In the genomic region with DNA sequence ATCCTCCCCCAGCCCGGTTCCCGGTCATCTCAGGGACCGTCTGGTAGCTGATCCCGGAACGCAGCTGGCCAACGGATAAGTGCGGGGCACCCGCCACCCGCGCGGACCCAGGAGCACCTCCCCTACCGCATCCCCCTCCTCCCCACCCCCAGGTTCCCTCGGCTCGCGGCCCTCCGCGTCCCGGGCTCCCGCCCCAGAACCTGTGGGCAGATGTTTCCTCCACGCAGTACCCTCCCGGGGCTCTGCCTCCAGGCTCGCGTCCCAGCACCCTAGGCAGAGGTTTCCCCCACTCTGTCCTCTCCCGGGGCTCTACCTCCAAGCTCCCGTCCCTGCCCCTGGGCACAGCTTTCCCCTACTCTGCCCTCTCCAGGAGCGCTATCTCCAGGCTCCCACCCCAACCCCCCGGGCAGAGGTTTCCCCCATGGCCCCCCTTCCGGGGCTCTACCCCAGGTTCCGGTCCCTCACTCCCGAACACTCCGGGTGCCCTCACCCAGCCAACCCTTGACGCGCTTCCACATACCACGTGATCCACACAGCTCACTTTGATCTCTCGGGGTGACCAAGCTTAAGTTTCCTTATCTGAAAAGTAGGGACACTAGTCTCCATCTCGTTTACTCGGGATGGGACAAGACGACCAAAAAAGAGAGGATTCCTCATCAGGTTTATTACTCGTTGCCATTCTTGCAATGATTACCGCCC, we compare ENCODE assay signal across 8 cellular contexts. TPM values are rescaled to one million over a fixed set of nuclear protein-coding genes. Genes with fewer than 3 reads are reported as not detected.
A peak's percentile ranks its signal among the peaks of the same experiment; 100 is the strongest.
DNase-seq lines count a peak whose midpoint lies in the region; ATAC-seq, FAIRE-seq and TF ChIP-seq lines count a peak whose summit lies in the region.

TSS of gene CCDC38 (minus strand) at position 83 of the 699 bp plus-strand sequence. CDS start 6,105 bp downstream, outside the sequence.

- H3K27ac ChIP-seq in caudate nucleus (ENCODE audit: low read depth, low read length) (peak within 1 kb of the TSS; percentile 83), keratinocyte (ENCODE audit: control insufficient read depth, insufficient read depth, low read length) (peak within 1 kb of the TSS; percentile 38)

- FAIRE-seq in keratinocyte (lab: Jason Lieb, UNC): peak; percentile 76

- H3K79me2 ChIP-seq in keratinocyte (ENCODE audit: control insufficient read depth, insufficient read depth, low read length): no peaks in the 10 kb centered on the region

- H3K36me3 Mint-ChIP-seq in WTC11: no peaks in the 10 kb centered on the region

- peak within 1 kb of the TSS; percentile 94 for H3K4me3 Mint-ChIP-seq in WTC11

- H3K27ac Mint-ChIP-seq in WTC11: peak within 1 kb of the TSS; percentile 58; the same call in 1 of the 2 replicates

- H4K20me1 ChIP-seq in keratinocyte (ENCODE audit: control insufficient read depth, extremely low read depth, insufficient read depth, low read length): no peaks in the 10 kb centered on the region

- H3K27me3 ChIP-seq in keratinocyte (ENCODE audit: control insufficient read depth, extremely low read depth, insufficient read depth, low read length): no peaks in the 10 kb centered on the region

- H3K4me1 ChIP-seq in keratinocyte (ENCODE audit: control insufficient read depth, extremely low read depth, insufficient read depth, low read length): peaks cover 9% of the 10 kb centered on the region

- H3K9me3 Mint-ChIP-seq in WTC11: no peaks in the 10 kb centered on the region

- H3K4me1 Mint-ChIP-seq in WTC11: peaks cover 23% of the 10 kb centered on the region

- peak within 1 kb of the TSS; percentile 81 for H3K9ac ChIP-seq in keratinocyte (ENCODE audit: control insufficient read depth, extremely low read depth, insufficient read depth, low read length)

- dilution Hi-C loops in keratinocyte (cut with MboI; ENCODE audit: extremely low pct_ligation_motif_present, low sequenced_read_pairs): no loop called here

- peak within 1 kb of the TSS; percentile 96 for H3K4me2 ChIP-seq in keratinocyte (ENCODE audit: control insufficient read depth, extremely low read depth, insufficient read depth, low read depth, low read length)

- TF ChIP-seq CTCF in WTC11 (IDR thresholded peaks at IDR 0.05): no peak
- no peak for TF ChIP-seq CTCF in keratinocyte (optimal IDR thresholded peaks at IDR 0.05 in 1 of 3, IDR thresholded peaks at IDR 0.05 in 1 of 3, conservative IDR thresholded peaks at IDR 0.05 in 1 of 3; ENCODE audit: extremely low read depth in 1 of 3, insufficient read depth in 2 of 3, low read length in 3 of 3)

- DNase-seq in ACHN (peak; percentile 86), NCI-H2196 (lab: John Stamatoyannopoulos, UW; ENCODE audit: unreplicated experiment) (peak; percentile 87), WTC11 (ENCODE audit: low spot score) (peak; percentile 70), caudate nucleus (lab: John Stamatoyannopoulos, UW) (peak in 58 of 61 donors; percentile 14 to 83 (median 65)), keratinocyte (ENCODE audit: low read depth, low spot score) (no peak)
- DNase-seq in stimulated activated CD4-positive, alpha-beta T cell treated with anti-CD3 and anti-CD28 coated beads, Interleukin-15, amount 100 ng/mL, for 24 hours: peak; percentile 91

- H3K4me3 ChIP-seq in keratinocyte (ENCODE audit: control insufficient read depth in 2 of 3, extremely low read depth in 1 of 3, insufficient read depth in 2 of 3, low read depth in 1 of 3, low read length in 3 of 3): peak within 1 kb of the TSS; percentile 57 to 87 (median 74)

- CTCF ChIA-PET in WTC11 (lab: Charles Lee): interaction anchor here (1.0 to 4.9 kb wide), 8 partner anchors 10 to 574 kb away, joined by 4 to 46 read pairs (median 10); no protein-coding TSS in a partner anchor

- H3K27me3 Mint-ChIP-seq in WTC11 (ENCODE audit: low read depth): peaks cover 23% of the 10 kb centered on the region

- peak within 1 kb of the TSS; percentile 98 for H2AFZ ChIP-seq in keratinocyte (ENCODE audit: control insufficient read depth, low read length)

- in situ Hi-C loops in ACHN (cut with HindIII; ENCODE audit: low pct_ligation_motif_present, low pct_unique_long_range_greater_than_20kb, low sequenced_read_pairs): no loop called here

- POLR2A ChIA-PET in WTC11 (lab: Charles Lee): interaction anchor here (1.0 kb wide), 1 partner anchor 14 kb away, joined by 3 read pairs; no protein-coding TSS in a partner anchor

- H3K9me1 ChIP-seq in keratinocyte (ENCODE audit: control insufficient read depth, extremely low read depth, insufficient read depth, low read length): no peaks in the 10 kb centered on the region

- H3K36me3 ChIP-seq in keratinocyte (ENCODE audit: control insufficient read depth in 2 of 2, extremely low read depth in 1 of 2, insufficient read depth in 2 of 2, low read length in 2 of 2): no peaks in the 10 kb centered on the region

- H3K9me3 ChIP-seq in keratinocyte (ENCODE audit: control insufficient read depth, low read depth, low read length): no peaks in the 10 kb centered on the region

- ATAC-seq in GM18870 (IDR thresholded peaks at IDR 0.05; ENCODE audit: unreplicated experiment): peak; percentile 98
- peak; percentile 96 for ATAC-seq in HG03097 (IDR thresholded peaks at IDR 0.05; ENCODE audit: low FRiP score, unreplicated experiment)
- ATAC-seq in WTC11: peak; percentile 87

TF ChIP-seq in WTC11, 78 proteins besides CTCF, POLR2A, EP300 and RAD21:
- peak; percentile 43; the same call in 1 of the 2 replicates for TF ChIP-seq ZNF232 (CRISPR knock-in tag; IDR thresholded peaks at IDR 0.05)
- TF ChIP-seq ZNF263 (CRISPR knock-in tag; IDR thresholded peaks at IDR 0.05; ENCODE audit: low read depth): peak; percentile 50; the same call in 1 of the 2 replicates
- peak; percentile 55; the same call in 1 of the 2 replicates for TF ChIP-seq ZNF423 (CRISPR knock-in tag; IDR thresholded peaks at IDR 0.05)
- TF ChIP-seq, protein P1, sequence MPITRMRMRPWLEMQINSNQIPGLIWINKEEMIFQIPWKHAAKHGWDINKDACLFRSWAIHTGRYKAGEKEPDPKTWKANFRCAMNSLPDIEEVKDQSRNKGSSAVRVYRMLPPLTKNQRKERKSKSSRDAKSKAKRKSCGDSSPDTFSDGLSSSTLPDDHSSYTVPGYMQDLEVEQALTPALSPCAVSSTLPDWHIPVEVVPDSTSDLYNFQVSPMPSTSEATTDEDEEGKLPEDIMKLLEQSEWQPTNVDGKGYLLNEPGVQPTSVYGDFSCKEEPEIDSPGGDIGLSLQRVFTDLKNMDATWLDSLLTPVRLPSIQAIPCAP (CRISPR knock-in tag; IDR thresholded peaks at IDR 0.05): peak; percentile 64; the same call in 1 of the 2 replicates
- TF ChIP-seq, protein P2, sequence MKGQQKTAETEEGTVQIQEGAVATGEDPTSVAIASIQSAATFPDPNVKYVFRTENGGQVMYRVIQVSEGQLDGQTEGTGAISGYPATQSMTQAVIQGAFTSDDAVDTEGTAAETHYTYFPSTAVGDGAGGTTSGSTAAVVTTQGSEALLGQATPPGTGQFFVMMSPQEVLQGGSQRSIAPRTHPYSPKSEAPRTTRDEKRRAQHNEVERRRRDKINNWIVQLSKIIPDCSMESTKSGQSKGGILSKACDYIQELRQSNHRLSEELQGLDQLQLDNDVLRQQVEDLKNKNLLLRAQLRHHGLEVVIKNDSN (CRISPR knock-in tag; IDR thresholded peaks at IDR 0.05): peak; percentile 91
- peak; percentile 7; the same call in 1 of the 2 replicates for TF ChIP-seq HMGXB4 (CRISPR knock-in tag; IDR thresholded peaks at IDR 0.05)
- TF ChIP-seq HMGA2 (CRISPR knock-in tag; IDR thresholded peaks at IDR 0.05): no peak
- TF ChIP-seq TEAD1 (CRISPR knock-in tag; IDR thresholded peaks at IDR 0.05): no peak
- TF ChIP-seq, protein P3, sequence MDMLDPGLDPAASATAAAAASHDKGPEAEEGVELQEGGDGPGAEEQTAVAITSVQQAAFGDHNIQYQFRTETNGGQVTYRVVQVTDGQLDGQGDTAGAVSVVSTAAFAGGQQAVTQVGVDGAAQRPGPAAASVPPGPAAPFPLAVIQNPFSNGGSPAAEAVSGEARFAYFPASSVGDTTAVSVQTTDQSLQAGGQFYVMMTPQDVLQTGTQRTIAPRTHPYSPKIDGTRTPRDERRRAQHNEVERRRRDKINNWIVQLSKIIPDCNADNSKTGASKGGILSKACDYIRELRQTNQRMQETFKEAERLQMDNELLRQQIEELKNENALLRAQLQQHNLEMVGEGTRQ (CRISPR knock-in tag; IDR thresholded peaks at IDR 0.05): peak; percentile 92
- TF ChIP-seq SP1 (CRISPR knock-in tag; conservative IDR thresholded peaks at IDR 0.05): peak; percentile 6; the same call in 1 of the 2 replicates
TF ChIP-seq in WTC11: peak in this region for 8.

RNA-seq across cellular contexts. Expression of gene CCDC38, which starts in this region (rescaled TPM):
- total RNA-seq in WTC11 (2021): 0.07 TPM in 1 of 3 replicates, not detected in the others
- 0.04 to 0.05 TPM in 2 of 3 replicates, not detected in the other for polyA plus RNA-seq in keratinocyte
- not detected for polyA plus RNA-seq in keratinocyte (2011; ENCODE audit: low read depth)
- polyA plus RNA-seq in keratinocyte (2011; cell fraction: cytosol; rRNA removed): 0.04 TPM in 1 of 2 replicates, not detected in the other
- 0.09 and 0.15 TPM in 2 replicates for polyA plus RNA-seq in keratinocyte (2011; cell fraction: nucleus; rRNA removed)
- 0.03 TPM in 1 of 2 replicates, not detected in the other for polyA plus RNA-seq in keratinocyte (2012; ENCODE audit: low replicate concordance)
- polyA minus RNA-seq in keratinocyte: not detected in 3 replicates
- polyA minus RNA-seq in keratinocyte (2011; cell fraction: cytosol; rRNA and poly(A)+ RNA removed): not detected
- polyA minus RNA-seq in keratinocyte (2011; cell fraction: nucleus; rRNA and poly(A)+ RNA removed): not detected in 2 replicates

Comparison
In these comparisons a context has a peak if more than half of its experiments do, and no peak if none do; other contexts are left out.
1. Peak in DNase-seq and ATAC-seq in WTC11; RNA of the gene not detected or under 1 TPM.